In the genomic region with DNA sequence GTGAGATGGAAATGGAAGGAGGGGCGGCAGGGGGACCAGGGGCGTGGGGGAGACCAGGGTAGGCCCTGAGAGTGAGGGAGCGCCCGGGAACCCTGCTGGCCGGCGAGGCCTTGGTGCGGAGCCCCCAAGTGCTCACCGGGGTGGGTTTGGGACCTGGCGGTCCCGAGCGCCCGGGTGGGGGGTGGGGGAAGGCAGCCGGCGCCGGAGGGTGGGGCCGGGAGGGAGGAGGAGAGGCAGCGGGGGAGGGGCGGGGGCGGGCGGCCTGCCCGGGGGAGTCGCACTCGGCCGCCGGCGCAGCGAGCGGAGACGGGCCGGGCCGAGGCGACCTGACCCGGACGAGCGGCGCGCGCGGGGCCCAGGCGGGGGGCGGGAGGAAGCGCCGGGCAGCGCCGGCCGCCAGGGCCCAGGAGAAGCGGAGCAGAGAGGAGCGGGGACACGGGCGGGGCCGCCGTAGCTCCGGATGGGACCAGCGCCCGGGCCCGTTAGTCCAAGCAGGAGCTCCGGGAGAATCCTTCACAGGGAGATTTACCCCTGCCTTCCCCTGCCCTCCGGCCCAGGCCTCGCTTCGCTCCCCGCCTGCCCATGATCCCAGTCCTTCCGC, we compare ENCODE assay signal across 8 cellular contexts. TPM values are rescaled to one million over a fixed set of nuclear protein-coding genes. Genes with fewer than 3 reads are reported as not detected.
DNase-seq lines count a peak whose midpoint lies in the region; ATAC-seq and TF ChIP-seq lines count a peak whose summit lies in the region.
"Had no signal": no experiment of that assay in that cellular context is flagged by ENCODE, and none has a peak within 500 bp of the region (broad histone marks: within the 10 kb centered on the region; RNA-seq: fewer than 3 reads in every experiment).

A gene (plus strand): TSS at position 271 of the 601 bp plus-strand sequence. CDS start 818 bp downstream, outside the sequence.

- no peak within 1 kb of the TSS for H3K9ac ChIP-seq in endodermal cell (ENCODE audit: extremely low read depth, low read length, poor library complexity, severe bottlenecking)

- H3K27ac ChIP-seq in Panc1 (ENCODE audit: low read length): no peak within 1 kb of the TSS
- H3K27ac ChIP-seq in endodermal cell (ENCODE audit: low read depth, low read length): peak within 1 kb of the TSS; percentile 59
- peak within 1 kb of the TSS; percentile 82 to 87 for H3K27ac ChIP-seq in tibial artery

- no peaks in the 10 kb centered on the region for H3K36me3 ChIP-seq in Panc1 (ENCODE audit: control insufficient read depth, insufficient read depth, low read length)
- H3K36me3 ChIP-seq in endodermal cell (ENCODE audit: control insufficient read depth, insufficient read depth, low read length): no peaks in the 10 kb centered on the region
- no peaks in the 10 kb centered on the region for H3K36me3 ChIP-seq in tibial artery

- H3K4me1 ChIP-seq in Panc1 (ENCODE audit: control insufficient read depth, insufficient read depth, low read length) (0 out of 2 replicates have a peak, but pooled peaks cover 3% of the 10 kb centered on the region), endodermal cell (ENCODE audit: control insufficient read depth, insufficient read depth, low read length) (peaks cover 7% of the 10 kb centered on the region), tibial artery (peaks cover 0 to 53% (median 36%) of the 10 kb centered on the region in 4 donors)

- TF ChIP-seq CTCF in Panc1 (IDR thresholded peaks at IDR 0.05): no peak
- TF ChIP-seq CTCF in endodermal cell (conservative IDR thresholded peaks at IDR 0.05): no peak
- no peak for TF ChIP-seq CTCF in tibial artery (IDR thresholded peaks at IDR 0.05)

- no peaks in the 10 kb centered on the region for H3K27me3 ChIP-seq in Panc1 (ENCODE audit: control insufficient read depth, insufficient read depth, low read length)
- H3K27me3 ChIP-seq in endodermal cell (ENCODE audit: control insufficient read depth, insufficient read depth, low read length, poor library complexity, severe bottlenecking): no peaks in the 10 kb centered on the region
- no peaks in the 10 kb centered on the region for H3K27me3 ChIP-seq in tibial artery

- H3K9me3 ChIP-seq in Panc1 (ENCODE audit: control insufficient read depth, insufficient read depth, low read depth, low read length) (no peaks in the 10 kb centered on the region), endodermal cell (ENCODE audit: control insufficient read depth, low read length) (no peaks in the 10 kb centered on the region), tibial artery (no peaks in the 10 kb centered on the region)

- WGBS in endodermal cell (ENCODE audit: insufficient coverage in 1 of 2, insufficient read length in 1 of 2), 2 experiments: 2 to 5% methylated on average over 11 to 52 of the region's 62 CpGs

- H3K27me3 Mint-ChIP-seq in endodermal cell (ENCODE audit: insufficient read depth) (peaks cover 5% of the 10 kb centered on the region), memory B cell (peaks cover 3% of the 10 kb centered on the region)
- H3K27me3 Mint-ChIP-seq: activated CD4-positive, alpha-beta T cell treated with anti-CD3 and anti-CD28 coated beads, Interleukin-2, amount 10 ng/mL, durations not matched to agents 7 days and 5 days had no signal

- peaks cover 11% of the 10 kb centered on the region for H3K36me3 Mint-ChIP-seq in endodermal cell (ENCODE audit: low read depth)
- H3K36me3 Mint-ChIP-seq in memory B cell: peaks cover 5% of the 10 kb centered on the region

- H3K27ac Mint-ChIP-seq in endodermal cell (peak within 1 kb of the TSS; percentile 61), memory B cell (no peak within 1 kb of the TSS)
- H3K27ac Mint-ChIP-seq: activated CD4-positive, alpha-beta T cell treated with anti-CD3 and anti-CD28 coated beads, Interleukin-2, amount 10 ng/mL, durations not matched to agents 7 days and 5 days had no signal

- peaks cover 12% of the 10 kb centered on the region for H3K4me1 Mint-ChIP-seq in endodermal cell
- H3K4me1 Mint-ChIP-seq in memory B cell: peaks cover 9% of the 10 kb centered on the region

- intact Hi-C loops in Panc1 (cut with micrococcal nuclease; ENCODE audit: unreplicated experiment) (no loop called here), tibial artery (cut with DNase I; ENCODE audit: low total_unique reads) (loop anchor here (5.0 kb wide), 2 partner anchors 36 to 91 kb away; a partner anchor contains a TSS)

- CTCF ChIA-PET in Panc1 (lab: Charles Lee): no interaction called here

- POLR2A ChIA-PET in Panc1 (lab: Charles Lee): interaction anchor here (0.6 kb wide), 1 partner anchor 57 kb away, joined by 3 read pairs; no protein-coding TSS in a partner anchor

- H3K9me3 Mint-ChIP-seq in endodermal cell: no peaks in the 10 kb centered on the region
- H3K9me3 Mint-ChIP-seq in memory B cell: no peaks in the 10 kb centered on the region
- H3K9me3 Mint-ChIP-seq: activated CD4-positive, alpha-beta T cell treated with anti-CD3 and anti-CD28 coated beads, Interleukin-2, amount 10 ng/mL, durations not matched to agents 7 days and 5 days had no signal

- ATAC-seq in Panc1 (no peak), memory B cell (ENCODE audit: low read depth) (no peak), GM21786 (IDR thresholded peaks at IDR 0.05; ENCODE audit: unreplicated experiment) (no peak), HG03432 (IDR thresholded peaks at IDR 0.05; ENCODE audit: unreplicated experiment) (no peak)

- in situ Hi-C loops in Panc1 (cut with HindIII; ENCODE audit: low pct_unique_long_range_greater_than_20kb, low sequenced_read_pairs): no loop called here

- no peak for DNase-seq in Panc1 (ENCODE audit: low read depth, low spot score)
- peak; percentile 79 for DNase-seq in endodermal cell
- no peak for DNase-seq in memory B cell (ENCODE audit: low spot score in 2 of 2)
- peak; percentile 35 to 78 for DNase-seq in tibial artery
- no peak for DNase-seq in NCI-H2107 treated with DMSO at 0.1 percent for 48 hours (lab: John Stamatoyannopoulos, UW; ENCODE audit: unreplicated experiment)
- DNase-seq: activated CD4-positive, alpha-beta T cell treated with anti-CD3 and anti-CD28 coated beads, Interleukin-2, amount 10 ng/mL, durations not matched to agents 7 days and 5 days had no signal

- H3K4me3 ChIP-seq in Panc1 (ENCODE audit: low read depth in 2 of 2, low read length in 2 of 2) (no peak within 1 kb of the TSS), endodermal cell (ENCODE audit: low read length) (no peak within 1 kb of the TSS), tibial artery (peak within 1 kb of the TSS; percentile 60 to 61)

- no TSS peak for BruUV-seq in Panc1 (replicated peaks; lab: Mats Ljungman, UMichigan)

- H3K4me3 Mint-ChIP-seq in endodermal cell: peak within 1 kb of the TSS; percentile 65
- peak within 1 kb of the TSS; percentile 70 for H3K4me3 Mint-ChIP-seq in memory B cell
- H3K4me3 Mint-ChIP-seq: activated CD4-positive, alpha-beta T cell treated with anti-CD3 and anti-CD28 coated beads, Interleukin-2, amount 10 ng/mL, durations not matched to agents 7 days and 5 days had no signal

RNA-seq across cellular contexts. Expression of the gene that starts here (rescaled TPM):
- total RNA-seq in Panc1 (2021; ENCODE audit: unreplicated experiment) (12.2 TPM), endodermal cell (10 to 100 TPM; 22.9 to 26.0 TPM)
- polyA plus RNA-seq in Panc1 (2012; ENCODE audit: insufficient read length): 11.9 TPM
- 22.9 TPM for polyA plus RNA-seq in endodermal cell (2013, experiment 1 of 2)
- polyA plus RNA-seq in endodermal cell (2013, experiment 2 of 2): 20.2 TPM

Comparison
In these comparisons a context has a peak if more than half of its experiments do, and no peak if none do; other contexts are left out.
1. DNase-seq: peak in endodermal cell (single experiment) and tibial artery (2 of 2); none in Panc1 (single experiment), memory B cell (0 of 2) and NCI-H2107 treated with DMSO at 0.1 percent for 48 hours (single experiment).
2. H3K4me3 ChIP-seq: peak in tibial artery (2 of 2); none in Panc1 (0 of 2) and endodermal cell (single experiment).